In genomic region chr5:39091940-39092580, GRCh38 we compare ENCODE assay signal across 16 cellular contexts. TPM values are rescaled to one million over a fixed set of nuclear protein-coding genes. Genes with fewer than 3 reads are reported as not detected.
DNase-seq lines count a peak whose midpoint lies in the region; ATAC-seq, FAIRE-seq and TF ChIP-seq lines count a peak whose summit lies in the region.
"Had no signal": no experiment of that assay in that cellular context is flagged by ENCODE, and none has a peak within 500 bp of the region (broad histone marks: within the 10 kb centered on the region; RNA-seq: fewer than 3 reads in every experiment).

No MANE protein-coding gene starts in this region.

- H2BK120ac ChIP-seq in mesenchymal stem cell (ENCODE audit: low read depth, low read length): peak overlapping the region; percentile 73

- no TSS peak for BruUV-seq in HCT116 (replicated peaks; lab: Mats Ljungman, UMichigan)

- H3K27me3 ChIP-seq in HCT116 (ENCODE audit: insufficient read depth, low read length) (no peaks in the 10 kb centered on the region), astrocyte (ENCODE audit: insufficient read depth, low read length) (no peaks in the 10 kb centered on the region), mesenchymal stem cell (ENCODE audit: control insufficient read depth in 1 of 2, insufficient read depth in 1 of 2, low read length in 2 of 2) (no peaks in the 10 kb centered on the region)

- no peak overlapping the region for H4K91ac ChIP-seq in mesenchymal stem cell (ENCODE audit: low read length)

- H3K4ac ChIP-seq in mesenchymal stem cell (ENCODE audit: low read depth in 1 of 2, low read length in 2 of 2): peak overlapping the region in 1 of 2 experiments; percentile 64

- peak overlapping the region; percentile 97 for H2AFZ ChIP-seq in HCT116 (ENCODE audit: low read depth, low read length, poor library complexity, severe bottlenecking)
- no peak overlapping the region for H2AFZ ChIP-seq in astrocyte (ENCODE audit: low read depth, low read length)
- no peak overlapping the region for H2AFZ ChIP-seq in mesenchymal stem cell (ENCODE audit: low read depth, low read length)

- no peak overlapping the region for H3K4me3 Mint-ChIP-seq in astrocyte (ENCODE audit: unreplicated experiment)

- WGBS in A549 (ENCODE audit: missing lambda C conversion rate): 80% methylated on average over 7 of the region's 7 CpGs
- WGBS in mesenchymal stem cell: 53% methylated on average over 4 of the region's 7 CpGs

- no peak overlapping the region for H2BK5ac ChIP-seq in mesenchymal stem cell (ENCODE audit: low read depth, low read length, poor library complexity, severe bottlenecking)

- H3K4me2 ChIP-seq in A549: peak overlapping the region; percentile 70
- peak overlapping the region; percentile 78 for H3K4me2 ChIP-seq in HCT116 (ENCODE audit: low read length)
- H3K4me2 ChIP-seq in astrocyte (ENCODE audit: low read length): peak overlapping the region; percentile 70
- no peak overlapping the region for H3K4me2 ChIP-seq in mesenchymal stem cell (ENCODE audit: low read length, poor library complexity, severe bottlenecking)

- TF ChIP-seq RAD21 in A549 (conservative IDR thresholded peaks at IDR 0.05 in 1 of 2, IDR thresholded peaks at IDR 0.05 in 1 of 2) (no peak), HCT116 (IDR thresholded peaks at IDR 0.05; ENCODE audit: low read depth) (no peak)

- no peaks in the 10 kb centered on the region for H3K79me2 ChIP-seq in HCT116 (ENCODE audit: insufficient read depth, low read length)
- H3K79me2 ChIP-seq in astrocyte (ENCODE audit: insufficient read depth, low read length): no peaks in the 10 kb centered on the region

- FAIRE-seq in A549 (lab: Jason Lieb, UNC) (no peak), astrocyte (lab: Jason Lieb, UNC) (no peak)
- FAIRE-seq: A204.1, G401.6 had no signal

- H3K36me3 Mint-ChIP-seq in astrocyte (ENCODE audit: low read depth, unreplicated experiment): no peaks in the 10 kb centered on the region

- H3K9ac ChIP-seq in HCT116 (ENCODE audit: low read length) (peak overlapping the region; percentile 35; the same call in 1 of the 2 replicates), astrocyte (ENCODE audit: low read length) (peak overlapping the region; percentile 58), mesenchymal stem cell (ENCODE audit: low read length) (no peak overlapping the region)

- H3K4me3 ChIP-seq in A549: no peak overlapping the region
- peak overlapping the region in 1 of 2 experiments; percentile 25; a peak in 1 of 4 replicates for H3K4me3 ChIP-seq in HCT116 (replicated peaks in 1 of 2; ENCODE audit: low read depth in 1 of 2, low read length in 2 of 2)
- H3K4me3 ChIP-seq in astrocyte (ENCODE audit: insufficient read depth, low read depth, low read length): peak overlapping the region; percentile 24
- no peak overlapping the region for H3K4me3 ChIP-seq in mesenchymal stem cell (ENCODE audit: insufficient read depth in 1 of 2, low read depth in 1 of 2, low read length in 2 of 2)

- H3K27ac ChIP-seq in A549: peak overlapping the region; percentile 81 to 84
- peak overlapping the region; percentile 32; the same call in 1 of the 2 replicates for H3K27ac ChIP-seq in HCT116 (ENCODE audit: low read depth, low read length)
- H3K27ac ChIP-seq in astrocyte (ENCODE audit: low read depth, low read length): peak overlapping the region; percentile 77
- peak overlapping the region; percentile 75 for H3K27ac ChIP-seq in mesenchymal stem cell (ENCODE audit: low read length, poor library complexity, severe bottlenecking)

- no peak for TF ChIP-seq EP300 in A549 (IDR thresholded peaks at IDR 0.05)

- peak overlapping the region in 1 of 2 experiments; percentile 86 for H3K18ac ChIP-seq in mesenchymal stem cell (ENCODE audit: low read depth in 1 of 2, low read length in 2 of 2)

- H3K27ac Mint-ChIP-seq in astrocyte (ENCODE audit: unreplicated experiment): no peak overlapping the region

- H2AK5ac ChIP-seq in mesenchymal stem cell (ENCODE audit: low read length, severe bottlenecking): peak overlapping the region; percentile 90

- H3K9me3 Mint-ChIP-seq in astrocyte (ENCODE audit: unreplicated experiment): peaks cover 5% of the 10 kb centered on the region

- no peaks in the 10 kb centered on the region for H3K79me1 ChIP-seq in mesenchymal stem cell (replicated peaks; ENCODE audit: low read length, poor library complexity, severe bottlenecking)

- peak overlapping the region; percentile 41 for H4K8ac ChIP-seq in mesenchymal stem cell (ENCODE audit: low read length)

- TF ChIP-seq POLR2A in A549 (IDR thresholded peaks at IDR 0.05; ENCODE audit: low read length): no peak
- no peak for TF ChIP-seq POLR2A in HCT116 (IDR thresholded peaks at IDR 0.05; ENCODE audit: borderline replicate concordance, extremely low read depth, insufficient read depth, insufficient read length)

- CTCF ChIA-PET in A549 (lab: Yijun Ruan, JAX) (interaction anchor here (1.0 to 5.9 kb wide), 4 partner anchors 12 to 126 kb away, joined by 3 to 45 read pairs (median 4); no protein-coding TSS in a partner anchor), HCT116 (lab: Charles Lee) (interaction anchor here (0.6 kb wide), 1 partner anchor 11 kb away, joined by 3 read pairs; no protein-coding TSS in a partner anchor)

- peak overlapping the region in 1 of 2 experiments; percentile 71 for H2BK12ac ChIP-seq in mesenchymal stem cell (ENCODE audit: low read length in 2 of 2)

- H3K36me3 ChIP-seq in HCT116 (ENCODE audit: control insufficient read depth in 1 of 2, insufficient read depth in 2 of 2, low read length in 2 of 2) (no peaks in the 10 kb centered on the region), astrocyte (ENCODE audit: insufficient read depth, low read length) (no peaks in the 10 kb centered on the region), mesenchymal stem cell (ENCODE audit: control insufficient read depth in 1 of 2, insufficient read depth in 2 of 2, low read depth in 1 of 2, low read length in 2 of 2) (no peaks in the 10 kb centered on the region)

- DNase-seq in A549 (ENCODE audit: low read depth in 1 of 2, low spot score in 1 of 2) (no peak), HCT116 (ENCODE audit: low read depth, low spot score) (no peak), astrocyte (ENCODE audit: low read depth) (no peak), mesenchymal stem cell (no peak), HCEC 1CT (no peak), HuH-7.5 (ENCODE audit: low spot score) (no peak)
- DNase-seq: AML-193, DMS79 treated with DMSO at 0.1 percent for 48 hours, NCI-H1436 treated with DMSO at 0.1 percent for 48 hours, NCI-H2081, NCI-H2227 treated with DMSO at 0.1 percent for 48 hours, NCI-H524 treated with DMSO at 0.1 percent for 48 hours had no signal

- peak in 1 of 2 experiments; percentile 72; a peak in 5 of 6 replicates for ATAC-seq in A549
- no peak for ATAC-seq in HCT116
- no peak for ATAC-seq in GM21390 (IDR thresholded peaks at IDR 0.05; ENCODE audit: unreplicated experiment)
- ATAC-seq in GM21526 (IDR thresholded peaks at IDR 0.05; ENCODE audit: low FRiP score, unreplicated experiment): no peak

- RAD21 ChIA-PET in HCT116 (lab: Charles Lee; ENCODE audit: low non-redundant PET in 1 of 2, low total read pairs in 2 of 2, uncharacterized antibody in 2 of 2, unreplicated experiment in 2 of 2): no interaction called here

- H3K4me1 ChIP-seq in A549 (peaks cover 21% of the 10 kb centered on the region), HCT116 (ENCODE audit: control insufficient read depth in 1 of 2, insufficient read depth in 2 of 2, low read length in 2 of 2) (peaks cover 12 to 17% of the 10 kb centered on the region in 2 experiments), astrocyte (ENCODE audit: insufficient read depth, low read length) (peaks cover 13% of the 10 kb centered on the region), mesenchymal stem cell (ENCODE audit: control insufficient read depth, insufficient read depth, low read depth, low read length) (no peaks in the 10 kb centered on the region)

- H3K14ac ChIP-seq in mesenchymal stem cell (ENCODE audit: low read length in 2 of 2): no peak overlapping the region

- H3K27me3 Mint-ChIP-seq in astrocyte (ENCODE audit: low read depth, unreplicated experiment): no peaks in the 10 kb centered on the region

- H3K9me2 ChIP-seq in HCT116 (ENCODE audit: insufficient read depth): no peaks in the 10 kb centered on the region

- H3K23ac ChIP-seq in mesenchymal stem cell (ENCODE audit: low read length in 2 of 2): no peak overlapping the region

- POLR2A ChIA-PET in A549 (lab: Yijun Ruan, JAX) (no interaction called here), HCT116 (lab: Charles Lee) (no interaction called here)

- no peak overlapping the region for H2BK15ac ChIP-seq in mesenchymal stem cell (ENCODE audit: low read depth, poor library complexity, severe bottlenecking)

- intact Hi-C loops in HCT116 (cut with micrococcal nuclease): no loop called here

- peaks cover 26% of the 10 kb centered on the region; the same call in 2 of the 3 replicates for H3K9me3 ChIP-seq in A549
- H3K9me3 ChIP-seq in HCT116 (ENCODE audit: control insufficient read depth in 1 of 2, insufficient read depth in 1 of 2, low read depth in 1 of 2, low read length in 2 of 2): peaks cover 0 to 14% of the 10 kb centered on the region in 2 experiments; a peak in 1 of 4 replicates
- no peaks in the 10 kb centered on the region for H3K9me3 ChIP-seq in astrocyte (ENCODE audit: insufficient read depth, low read depth, low read length)
- peaks cover 8% of the 10 kb centered on the region for H3K9me3 ChIP-seq in mesenchymal stem cell (ENCODE audit: control insufficient read depth, low read length)

- H3K4me1 Mint-ChIP-seq in astrocyte (ENCODE audit: low read depth, unreplicated experiment): peaks cover 9% of the 10 kb centered on the region

- no peaks in the 10 kb centered on the region for H4K20me1 ChIP-seq in HCT116 (ENCODE audit: insufficient read depth)
- no peaks in the 10 kb centered on the region for H4K20me1 ChIP-seq in astrocyte (ENCODE audit: insufficient read depth, low read length)

- no peak for TF ChIP-seq CTCF in A549 (IDR thresholded peaks at IDR 0.05)
- no peak for TF ChIP-seq CTCF in HCT116 (IDR thresholded peaks at IDR 0.05 in 2 of 3, conservative IDR thresholded peaks at IDR 0.05 in 1 of 3; ENCODE audit: borderline replicate concordance in 1 of 3, insufficient read depth in 1 of 3, low read depth in 2 of 3, low read length in 2 of 3)
- TF ChIP-seq CTCF in astrocyte (IDR thresholded peaks at IDR 0.05; ENCODE audit: insufficient read depth, low read depth, low read length): no peak

TF ChIP-seq in A549, 52 proteins besides CTCF, POLR2A, EP300 and RAD21 (continues in another document):
- no peak for TF ChIP-seq NFE2L2 (conservative IDR thresholded peaks at IDR 0.05; ENCODE audit: low read length)
- TF ChIP-seq SMC3 (IDR thresholded peaks at IDR 0.05): no peak

TF ChIP-seq in HCT116, 20 proteins besides CTCF, POLR2A, EP300 and RAD21 (continues in another document):
- TF ChIP-seq SRF (IDR thresholded peaks at IDR 0.05; ENCODE audit: low read depth): no peak

RNA-seq across cellular contexts. Expression of gene RICTOR, which starts 17.9 kb away (rescaled TPM):
- polyA plus RNA-seq in A549 (2011; rRNA removed): 26.8 and 28.5 TPM in 2 replicates
- 1.6 and 1.9 TPM in 2 replicates for polyA plus RNA-seq in A549 (2012; cell fraction: cytosol; rRNA removed)
- polyA plus RNA-seq in A549 (2012; cell fraction: nucleus; rRNA removed): 3.7 and 5.4 TPM in 2 replicates
- 5.8 to 6.8 TPM (median 6.5 TPM) in 3 replicates for polyA plus RNA-seq in A549 (2017; fragmentation: RNase III; extraction: RNeasy Plus Mini Kit Qiagen cat#74134 plus additional on column Dnase treatment)
- 59.6 and 63.3 TPM in 2 replicates for polyA minus RNA-seq in A549 (2011; rRNA and poly(A)+ RNA removed)
- total RNA-seq in HCT116 (2021; ENCODE audit: unreplicated experiment): 21.7 TPM
- polyA plus RNA-seq in HCT116 (2012): 3.5 and 4.4 TPM in 2 replicates
- total RNA-seq in astrocyte: 38.2 and 43.2 TPM in 2 replicates
- 9.7 TPM for polyA plus RNA-seq in mesenchymal stem cell (2013, experiment 1 of 2)
- polyA plus RNA-seq in mesenchymal stem cell (2013, experiment 2 of 2): 9.5 TPM

Comparison
In these comparisons a context has a peak if more than half of its experiments do, and no peak if none do; other contexts are left out.
1. H3K27ac ChIP-seq: peak in every context shown above with its lines; median percentile 82 in A549; 77 in astrocyte; 75 in mesenchymal stem cell; 32 in HCT116.